Comparison of ENCODE assay signal across 17 cellular contexts in genomic region chr3:122642935-122643334, GRCh38. TPM values are rescaled to one million over a fixed set of nuclear protein-coding genes. Genes with fewer than 3 reads are reported as not detected.
DNase-seq lines count a peak whose midpoint lies in the region; ATAC-seq and TF ChIP-seq lines count a peak whose summit lies in the region.
"Had no signal": no experiment of that assay in that cellular context is flagged by ENCODE, and none has a peak within 500 bp of the region (broad histone marks: within the 10 kb centered on the region; RNA-seq: fewer than 3 reads in every experiment).

No MANE protein-coding gene starts in this region.

- DNase-seq in GM13977 (ENCODE audit: low spot score) (peak; percentile 35), SK-MEL-5 (ENCODE audit: low read depth, low spot score) (peak; percentile 34), thyroid gland (no peak), DMS114 treated with DMSO at 0.1 percent for 48 hours (lab: John Stamatoyannopoulos, UW; ENCODE audit: unreplicated experiment) (no peak), A172 (ENCODE audit: low spot score) (no peak), NCI-H69 (lab: John Stamatoyannopoulos, UW) (no peak)
- DNase-seq: activated CD8-positive, alpha-beta memory T cell treated with anti-CD3 and anti-CD28 coated beads, Interleukin-2, amount 50 U/mL, for 4 hours; caudate nucleus; Kasumi-1; left cardiac atrium; NCI-H510A treated with DMSO at 0.1 percent for 48 hours; stimulated activated CD4-positive, alpha-beta T cell treated with anti-CD3 and anti-CD28 coated beads, Interleukin-2, amount 100 ng/mL, for 48 hours had no signal

- no peak for TF ChIP-seq POLR2A in thyroid gland (IDR thresholded peaks at IDR 0.05)

- TF ChIP-seq CTCF in GM13977 (IDR thresholded peaks at IDR 0.05; ENCODE audit: extremely low read depth, insufficient read depth, missing control alignments) (no peak), thyroid gland (IDR thresholded peaks at IDR 0.05) (no peak)

- ATAC-seq in GM19395 (IDR thresholded peaks at IDR 0.05; ENCODE audit: unreplicated experiment) (peak; percentile 83), HG02884 (IDR thresholded peaks at IDR 0.05; ENCODE audit: unreplicated experiment) (peak; percentile 82)
- ATAC-seq: left cardiac atrium had no signal

- H3K27me3 ChIP-seq in thyroid gland = no peaks in the 10 kb centered on the region
- H3K27me3 ChIP-seq: BLaER1 treated with 17β-estradiol and CSF1 and Interleukin-3, amounts not matched to agents 10 nM and 100 nM; neutrophil had no signal

- no peaks in the 10 kb centered on the region for H3K9me3 ChIP-seq in thyroid gland
- H3K9me3 ChIP-seq: BLaER1 treated with 17β-estradiol and CSF1 and Interleukin-3, amounts not matched to agents 10 nM and 100 nM; neutrophil; thoracic aorta had no signal

- H3K36me3 ChIP-seq in thyroid gland = no peaks in the 10 kb centered on the region
- H3K36me3 ChIP-seq: BLaER1 treated with 17β-estradiol and CSF1 and Interleukin-3, amounts not matched to agents 10 nM and 100 nM; neutrophil; thoracic aorta had no signal

- WGBS in thyroid gland, 2 donors = 90 to 91% methylated on average over 2 of the region's 2 CpGs

- intact Hi-C loops in thyroid gland (cut with DNase I) = no loop called here

- no peak overlapping the region for H3K4me3 ChIP-seq in thyroid gland (replicated peaks in 1 of 3)
- H3K4me3 ChIP-seq: BLaER1 treated with 17β-estradiol and CSF1 and Interleukin-3, amounts not matched to agents 10 nM and 100 nM; thoracic aorta had no signal

- no peak overlapping the region for H3K27ac ChIP-seq in thyroid gland
- H3K27ac ChIP-seq: BLaER1 treated with 17β-estradiol and CSF1 and Interleukin-3, amounts not matched to agents 10 nM and 100 nM; neutrophil; thoracic aorta had no signal

- in situ Hi-C loops in GM13977 (cut with MboI; ENCODE audit: low pct_unique_long_range_greater_than_20kb, low sequenced_read_pairs, unreplicated experiment) = no loop called here
- in situ Hi-C loops in SK-MEL-5 (cut with HindIII; ENCODE audit: low pct_unique_long_range_greater_than_20kb, low sequenced_read_pairs) = no loop called here

- H3K4me1 ChIP-seq in thyroid gland = no peaks in the 10 kb centered on the region

RNA-seq across cellular contexts. Expression of gene PARP14, which starts 37.7 kb away (rescaled TPM):
- 23.6 and 25.9 TPM in 2 replicates for total RNA-seq in SK-MEL-5 (2014; rRNA removed; shearing (Covaris generic))
- 10.6 and 15.6 TPM in 2 replicates for polyA plus RNA-seq in SK-MEL-5 (2015; cell fraction: cytosol; rRNA removed)
- 49.4 and 59.9 TPM in 2 replicates for polyA plus RNA-seq in SK-MEL-5 (2015; cell fraction: nucleus; rRNA removed)
- total RNA-seq in thyroid gland = 100 to 1,000 TPM in 1 of 4 donors, 10 to 100 TPM in 3; 44.5 to 107 (median 69.4) TPM
- 20.4 and 22.6 TPM in 2 replicates for total RNA-seq in A172 (2014; rRNA removed; shearing (Covaris generic))

Comparison
In these comparisons a context has a peak if more than half of its experiments do, and no peak if none do; other contexts are left out.
1. DNase-seq: peak in GM13977 (single experiment) and SK-MEL-5 (single experiment); none in thyroid gland (0 of 2), DMS114 treated with DMSO at 0.1 percent for 48 hours (single experiment), A172 (single experiment) and NCI-H69 (single experiment).